In the genomic region with DNA sequence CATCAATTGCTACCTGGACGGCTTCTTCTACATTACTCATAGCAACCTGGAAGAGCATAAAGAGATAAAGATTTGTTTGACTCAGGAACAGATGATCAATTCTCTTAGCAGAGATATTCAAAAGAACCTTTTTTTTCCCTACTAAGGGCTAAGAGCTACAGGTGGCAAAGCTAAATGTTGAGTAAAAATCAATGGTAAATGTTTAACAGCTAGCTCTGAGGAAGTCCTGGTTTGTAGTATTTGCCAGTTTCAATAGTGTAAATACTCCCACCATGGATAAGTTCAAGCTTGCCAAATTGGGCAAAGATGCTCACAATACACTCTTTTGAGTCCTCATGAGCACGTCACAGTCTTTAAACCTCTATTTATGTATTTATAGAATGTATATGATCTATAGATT, we compare ENCODE assay signal across 1 cellular context.
TF ChIP-seq lines count a peak whose summit lies in the region.

No MANE protein-coding gene starts in this region.

TF ChIP-seq in HepG2, 621 proteins besides CTCF, POLR2A, EP300 and RAD21 (continued from another document):
- TF ChIP-seq, protein P1, sequence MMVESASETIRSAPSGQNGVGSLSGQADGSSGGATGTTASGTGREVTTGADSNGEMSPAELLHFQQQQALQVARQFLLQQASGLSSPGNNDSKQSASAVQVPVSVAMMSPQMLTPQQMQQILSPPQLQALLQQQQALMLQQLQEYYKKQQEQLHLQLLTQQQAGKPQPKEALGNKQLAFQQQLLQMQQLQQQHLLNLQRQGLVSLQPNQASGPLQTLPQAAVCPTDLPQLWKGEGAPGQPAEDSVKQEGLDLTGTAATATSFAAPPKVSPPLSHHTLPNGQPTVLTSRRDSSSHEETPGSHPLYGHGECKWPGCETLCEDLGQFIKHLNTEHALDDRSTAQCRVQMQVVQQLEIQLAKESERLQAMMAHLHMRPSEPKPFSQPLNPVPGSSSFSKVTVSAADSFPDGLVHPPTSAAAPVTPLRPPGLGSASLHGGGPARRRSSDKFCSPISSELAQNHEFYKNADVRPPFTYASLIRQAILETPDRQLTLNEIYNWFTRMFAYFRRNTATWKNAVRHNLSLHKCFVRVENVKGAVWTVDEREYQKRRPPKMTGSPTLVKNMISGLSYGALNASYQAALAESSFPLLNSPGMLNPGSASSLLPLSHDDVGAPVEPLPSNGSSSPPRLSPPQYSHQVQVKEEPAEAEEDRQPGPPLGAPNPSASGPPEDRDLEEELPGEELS (CRISPR knock-in tag; IDR thresholded peaks at IDR 0.05) = peak; percentile 60
- TF ChIP-seq, protein P2, sequence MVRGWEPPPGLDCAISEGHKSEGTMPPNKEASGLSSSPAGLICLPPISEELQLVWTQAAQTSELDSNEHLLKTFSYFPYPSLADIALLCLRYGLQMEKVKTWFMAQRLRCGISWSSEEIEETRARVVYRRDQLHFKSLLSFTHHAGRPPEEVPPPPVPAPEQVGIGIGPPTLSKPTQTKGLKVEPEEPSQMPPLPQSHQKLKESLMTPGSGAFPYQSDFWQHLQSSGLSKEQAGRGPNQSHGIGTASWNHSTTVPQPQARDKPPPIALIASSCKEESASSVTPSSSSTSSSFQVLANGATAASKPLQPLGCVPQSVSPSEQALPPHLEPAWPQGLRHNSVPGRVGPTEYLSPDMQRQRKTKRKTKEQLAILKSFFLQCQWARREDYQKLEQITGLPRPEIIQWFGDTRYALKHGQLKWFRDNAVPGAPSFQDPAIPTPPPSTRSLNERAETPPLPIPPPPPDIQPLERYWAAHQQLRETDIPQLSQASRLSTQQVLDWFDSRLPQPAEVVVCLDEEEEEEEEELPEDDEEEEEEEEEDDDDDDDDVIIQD (CRISPR knock-in tag; IDR thresholded peaks at IDR 0.05; ENCODE audit: low read depth) = peak; percentile 77; the same call in 1 of the 2 replicates
- TF ChIP-seq, protein P3, sequence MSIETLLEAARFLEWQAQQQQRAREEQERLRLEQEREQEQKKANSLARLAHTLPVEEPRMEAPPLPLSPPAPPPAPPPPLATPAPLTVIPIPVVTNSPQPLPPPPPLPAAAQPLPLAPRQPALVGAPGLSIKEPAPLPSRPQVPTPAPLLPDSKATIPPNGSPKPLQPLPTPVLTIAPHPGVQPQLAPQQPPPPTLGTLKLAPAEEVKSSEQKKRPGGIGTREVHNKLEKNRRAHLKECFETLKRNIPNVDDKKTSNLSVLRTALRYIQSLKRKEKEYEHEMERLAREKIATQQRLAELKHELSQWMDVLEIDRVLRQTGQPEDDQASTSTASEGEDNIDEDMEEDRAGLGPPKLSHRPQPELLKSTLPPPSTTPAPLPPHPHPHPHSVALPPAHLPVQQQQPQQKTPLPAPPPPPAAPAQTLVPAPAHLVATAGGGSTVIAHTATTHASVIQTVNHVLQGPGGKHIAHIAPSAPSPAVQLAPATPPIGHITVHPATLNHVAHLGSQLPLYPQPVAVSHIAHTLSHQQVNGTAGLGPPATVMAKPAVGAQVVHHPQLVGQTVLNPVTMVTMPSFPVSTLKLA (IDR thresholded peaks at IDR 0.05) = no peak
